Comparison of ENCODE assay signal across 32 cellular contexts in the genomic region with DNA sequence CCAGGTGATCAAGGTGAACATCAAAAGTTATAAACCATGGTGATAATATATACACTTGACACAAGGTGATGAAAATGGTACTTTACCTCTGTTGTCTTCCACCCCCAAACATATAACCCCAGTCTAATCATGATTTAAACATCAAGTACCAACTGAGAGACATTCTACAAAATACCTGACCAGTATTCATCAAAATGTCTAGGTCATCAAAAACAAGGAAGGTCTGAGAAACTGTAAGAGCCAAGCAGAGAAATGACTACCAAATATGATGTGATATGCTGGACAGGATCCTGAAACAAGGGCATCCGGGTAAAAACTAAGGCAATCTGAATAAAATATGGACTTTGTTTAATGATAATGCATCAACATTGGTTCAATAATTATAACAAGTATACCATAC.
"Had no signal": no experiment of that assay in that cellular context is flagged by ENCODE, and none has a peak within 500 bp of the region (broad histone marks: within the 10 kb centered on the region; RNA-seq: fewer than 3 reads in every experiment).

No MANE protein-coding gene starts in this region.

- DNase-seq: activated CD4-positive, alpha-beta memory T cell treated with anti-CD3 and anti-CD28 coated beads, Interleukin-2, amount 10 ng/mL, durations not matched to agents 7 days and 5 days; activated CD4-positive, alpha-beta T cell treated with anti-CD3 and anti-CD28 coated beads for 1 hour; activated CD4-positive, alpha-beta T cell treated with anti-CD3 and anti-CD28 coated beads for 36 hours; activated CD4-positive, alpha-beta T cell treated with anti-CD3 and anti-CD28 coated beads for 48 hours; activated CD4-positive, alpha-beta T cell treated with anti-CD3 and anti-CD28 coated beads, Interleukin-2, amount 10 ng/mL, durations not matched to agents 7 days and 5 days; activated CD4-positive, alpha-beta T cell treated with anti-CD3 and anti-CD28 coated beads, Interleukin-2, amount 50 U/mL, for 48 hours; activated CD4-positive, CD25-positive, alpha-beta regulatory T cell; activated CD8-positive, alpha-beta memory T cell treated with anti-CD3 and anti-CD28 coated beads for 24 hours; activated CD8-positive, alpha-beta memory T cell treated with anti-CD3 and anti-CD28 coated beads, Interleukin-2, amount 10 ng/mL, durations not matched to agents 7 days and 5 days; activated CD8-positive, alpha-beta memory T cell treated with anti-CD3 and anti-CD28 coated beads, Interleukin-2, amount 50 U/mL, for 48 hours; activated CD8-positive, alpha-beta T cell treated with anti-CD3 and anti-CD28 coated beads, Interleukin-2, amount 10 ng/mL, durations not matched to agents 7 days and 5 days; activated effector memory CD4-positive, alpha-beta T cell treated with Interleukin-2 at 50 U/mL for 16 hours; activated gamma-delta T cell; activated naive CD4-positive, alpha-beta T cell treated with anti-CD3 and anti-CD28 coated beads, Interleukin-2, amount 10 ng/mL, durations not matched to agents 7 days and 5 days; activated naive CD4-positive, alpha-beta T cell treated with Interleukin-2 at 50 U/mL for 16 hours; activated naive CD8-positive, alpha-beta T cell treated with anti-CD3 and anti-CD28 coated beads, Interleukin-2, amount 10 ng/mL, durations not matched to agents 7 days and 5 days; activated naive CD8-positive, alpha-beta T cell treated with anti-CD3 and anti-CD28 coated beads, Interleukin-2, amount 50 U/mL, for 24 hours; activated T-cell treated with anti-CD3 and anti-CD28 coated beads, Interleukin-2, amount 50 U/mL, for 24 hours; activated T-cell treated with anti-CD3 and anti-CD28 coated beads, Interleukin-2, amount 50 U/mL, for 48 hours; amygdala; anterior cingulate cortex; caudate nucleus; cerebellar nuclear complex; T-helper 1 cell; T-helper 2 cell; T-helper 9 cell; WERI-Rb-1 had no signal

- H3K9me3 ChIP-seq: ascending aorta had no signal

- FAIRE-seq: bronchial epithelial cell had no signal

- H3K27ac ChIP-seq: ascending aorta, cardiac muscle cell, WERI-Rb-1 had no signal

- H3K4me3 ChIP-seq: ascending aorta, cardiac muscle cell had no signal

- H3K27me3 ChIP-seq: ascending aorta, cardiac muscle cell had no signal

- ATAC-seq: activated CD4-positive, alpha-beta T cell treated with anti-CD3 and anti-CD28 coated beads for 36 hours; activated CD4-positive, CD25-positive, alpha-beta regulatory T cell treated with anti-CD3 and anti-CD28 coated beads, Interleukin-2, amount 50 U/mL, for 24 hours; activated CD8-positive, alpha-beta memory T cell treated with anti-CD3 and anti-CD28 coated beads, Interleukin-2, amount 10 ng/mL, durations not matched to agents 7 days and 5 days; activated CD8-positive, alpha-beta T cell treated with anti-CD3 and anti-CD28 coated beads, Interleukin-2, amount 10 ng/mL, durations not matched to agents 7 days and 5 days; activated naive CD8-positive, alpha-beta T cell treated with anti-CD3 and anti-CD28 coated beads, Interleukin-2, amount 50 U/mL, for 24 hours; WTC11 had no signal
